In the genomic region with DNA sequence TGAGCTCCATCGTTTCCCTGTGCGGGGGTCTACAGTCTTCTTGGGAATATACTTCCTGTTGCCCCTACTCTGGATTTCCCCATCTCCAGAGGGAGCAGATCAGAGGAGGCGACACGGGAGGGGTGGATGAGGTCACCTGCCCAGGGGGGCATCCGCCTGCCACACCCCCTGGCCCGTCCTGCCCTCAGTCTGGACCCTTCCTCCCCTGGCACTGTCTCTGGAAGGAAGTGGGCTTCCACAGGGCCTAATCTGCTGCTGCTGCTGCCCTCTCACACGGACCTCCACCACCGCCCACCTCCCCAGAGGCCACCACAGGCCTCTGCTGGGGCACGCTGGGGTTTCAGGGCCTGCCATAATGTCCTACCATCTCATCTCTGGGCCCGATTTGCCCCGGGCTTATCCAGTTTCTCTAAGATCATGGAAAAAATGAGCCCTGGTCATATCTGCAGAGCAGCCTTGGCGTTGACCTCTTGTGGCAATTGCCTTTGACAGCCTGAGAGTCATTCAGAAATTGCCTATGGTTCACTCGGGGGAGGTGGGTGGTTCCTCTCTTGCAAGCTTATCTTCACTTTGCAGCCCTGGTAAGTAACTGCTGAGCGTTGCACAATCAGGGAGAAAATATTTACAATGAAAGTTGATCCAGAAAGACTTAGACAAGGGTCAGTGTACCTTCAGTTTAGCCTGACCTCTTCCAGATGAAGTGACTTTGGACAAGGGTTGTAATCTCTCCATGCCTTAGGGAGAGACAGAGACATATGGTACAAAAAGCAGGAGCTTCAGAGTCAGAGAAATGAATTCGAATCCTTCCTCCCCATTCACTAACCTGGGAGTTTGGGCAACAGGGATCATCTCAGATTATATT, we compare ENCODE assay signal across 8 cellular contexts.
DNase-seq lines count a peak whose midpoint lies in the region; ATAC-seq and TF ChIP-seq lines count a peak whose summit lies in the region.

No MANE protein-coding gene starts in this region.

- no CpG with 5 or more reads among the region's 15 CpGs for WGBS in trophoblast cell (ENCODE audit: extremely low coverage, insufficient coverage, insufficient read length)
- WGBS in endodermal cell (ENCODE audit: insufficient coverage in 1 of 2, insufficient read length in 1 of 2), 2 experiments = 93 to 95% methylated on average over 14 to 15 of the region's 15 CpGs

- no peak for ATAC-seq in GM19324 (IDR thresholded peaks at IDR 0.05; ENCODE audit: low FRiP score, unreplicated experiment)

- no peak overlapping the region for H3K23ac ChIP-seq in trophoblast cell (ENCODE audit: low read length)

- no peaks in the 10 kb centered on the region for H3K27me3 ChIP-seq in colonic mucosa
- H3K27me3 ChIP-seq in trophoblast cell (ENCODE audit: insufficient read depth, low read length) = no peaks in the 10 kb centered on the region
- H3K27me3 ChIP-seq in endodermal cell (ENCODE audit: control insufficient read depth, insufficient read depth, low read length, poor library complexity, severe bottlenecking) = no peaks in the 10 kb centered on the region

- H3K4me1 ChIP-seq in colonic mucosa (no peaks in the 10 kb centered on the region), trophoblast cell (ENCODE audit: control insufficient read depth in 1 of 2, insufficient read depth in 2 of 2, low read length in 2 of 2) (peaks cover 5 to 11% of the 10 kb centered on the region in 2 experiments), endodermal cell (ENCODE audit: control insufficient read depth, insufficient read depth, low read length) (peaks cover 3% of the 10 kb centered on the region)

- no peak overlapping the region for H4K8ac ChIP-seq in trophoblast cell (ENCODE audit: low read depth, low read length)

- intact Hi-C loops in colonic mucosa (cut with DNase I) = no loop called here

- H2AFZ ChIP-seq in trophoblast cell (ENCODE audit: insufficient read depth, low read length, poor library complexity) = no peak overlapping the region

- TF ChIP-seq CTCF in colonic mucosa (IDR thresholded peaks at IDR 0.05) (no peak), osteocyte (IDR thresholded peaks at IDR 0.05) (no peak), endodermal cell (conservative IDR thresholded peaks at IDR 0.05) (no peak)

- no peak overlapping the region for H4K12ac ChIP-seq in trophoblast cell (ENCODE audit: low read depth, low read length)

- no peaks in the 10 kb centered on the region for H3K36me3 Mint-ChIP-seq in osteocyte (ENCODE audit: unreplicated experiment)
- no peaks in the 10 kb centered on the region for H3K36me3 Mint-ChIP-seq in endodermal cell (ENCODE audit: low read depth)

- no peak overlapping the region for H3K4me3 ChIP-seq in colonic mucosa
- no peak overlapping the region for H3K4me3 ChIP-seq in trophoblast cell (ENCODE audit: low read depth, low read length)
- H3K4me3 ChIP-seq in endodermal cell (ENCODE audit: low read length) = no peak overlapping the region

- H2AK5ac ChIP-seq in trophoblast cell (ENCODE audit: low read length) = no peak overlapping the region

- H3K18ac ChIP-seq in trophoblast cell (ENCODE audit: low read length) = peak overlapping the region; percentile 43

- no peaks in the 10 kb centered on the region for H3K36me3 ChIP-seq in colonic mucosa
- H3K36me3 ChIP-seq in trophoblast cell (ENCODE audit: control insufficient read depth in 1 of 2, insufficient read depth in 2 of 2, low read length in 2 of 2) = no peaks in the 10 kb centered on the region
- no peaks in the 10 kb centered on the region for H3K36me3 ChIP-seq in endodermal cell (ENCODE audit: control insufficient read depth, insufficient read depth, low read length)

- no peaks in the 10 kb centered on the region for H3K9me3 ChIP-seq in colonic mucosa
- H3K9me3 ChIP-seq in trophoblast cell (ENCODE audit: insufficient read depth, low read depth, low read length) = no peaks in the 10 kb centered on the region
- H3K9me3 ChIP-seq in endodermal cell (ENCODE audit: control insufficient read depth, low read length) = no peaks in the 10 kb centered on the region

- peak; percentile 42 for DNase-seq in EH (ENCODE audit: low read depth)
- peak; percentile 34 for DNase-seq in NCI-H226
- DNase-seq in colonic mucosa = peak; percentile 73
- DNase-seq in trophoblast cell = peak in 1 of 2 donors; percentile 43
- DNase-seq in osteocyte (ENCODE audit: extremely low spot score, unreplicated experiment) = no peak
- no peak for DNase-seq in activated naive CD4-positive, alpha-beta T cell treated with anti-CD3 and anti-CD28 coated beads, Interleukin-2, amount 50 U/mL, for 16 hours
- DNase-seq in endodermal cell = no peak

- H3K79me1 ChIP-seq in trophoblast cell (ENCODE audit: low read length) = peaks cover 4% of the 10 kb centered on the region

- no peak overlapping the region for H3K4me2 ChIP-seq in trophoblast cell (ENCODE audit: low read length)

- H3K79me2 ChIP-seq in trophoblast cell (ENCODE audit: control insufficient read depth, insufficient read depth, low read length, poor library complexity) = no peaks in the 10 kb centered on the region

- peak overlapping the region; percentile 14 for H2BK12ac ChIP-seq in trophoblast cell (ENCODE audit: low read length)

- H3K27ac Mint-ChIP-seq in osteocyte (ENCODE audit: unreplicated experiment) (no peak overlapping the region), endodermal cell (no peak overlapping the region)

- H3K9me3 Mint-ChIP-seq in osteocyte (ENCODE audit: unreplicated experiment) = no peaks in the 10 kb centered on the region
- no peaks in the 10 kb centered on the region for H3K9me3 Mint-ChIP-seq in endodermal cell

- H3K9ac ChIP-seq in colonic mucosa (ENCODE audit: low read depth in 2 of 2, low read length in 2 of 2) (peak overlapping the region in 1 of 2 donors; percentile 58), trophoblast cell (ENCODE audit: low read length) (no peak overlapping the region), endodermal cell (ENCODE audit: extremely low read depth, low read length, poor library complexity, severe bottlenecking) (no peak overlapping the region)

- H2BK5ac ChIP-seq in trophoblast cell (ENCODE audit: low read depth, low read length, poor library complexity) = no peak overlapping the region

- H3K4me1 Mint-ChIP-seq in osteocyte (ENCODE audit: unreplicated experiment) = peaks cover 11% of the 10 kb centered on the region
- peaks cover 5% of the 10 kb centered on the region for H3K4me1 Mint-ChIP-seq in endodermal cell

- H3K4me3 Mint-ChIP-seq in osteocyte (ENCODE audit: unreplicated experiment) = no peak overlapping the region
- H3K4me3 Mint-ChIP-seq in endodermal cell = no peak overlapping the region

- H3K27ac ChIP-seq in colonic mucosa (no peak overlapping the region), trophoblast cell (ENCODE audit: low read depth, low read length) (no peak overlapping the region), endodermal cell (ENCODE audit: low read depth, low read length) (no peak overlapping the region)

- H3K14ac ChIP-seq in trophoblast cell (ENCODE audit: low read length) = peak overlapping the region; percentile 3

- H3K27me3 Mint-ChIP-seq in osteocyte (ENCODE audit: unreplicated experiment) (no peaks in the 10 kb centered on the region), endodermal cell (ENCODE audit: insufficient read depth) (no peaks in the 10 kb centered on the region)

- H3K4ac ChIP-seq in trophoblast cell (ENCODE audit: low read depth, low read length) = no peak overlapping the region

- peak overlapping the region; percentile 21 for H4K91ac ChIP-seq in trophoblast cell (ENCODE audit: low read depth, low read length)

- H2BK120ac ChIP-seq in trophoblast cell (ENCODE audit: insufficient read depth, low read length, poor library complexity) = peak overlapping the region; percentile 1

Comparison
In these comparisons a context has a peak if more than half of its experiments do, and no peak if none do; other contexts are left out.
1. DNase-seq: peak in EH (single experiment), NCI-H226 (single experiment) and colonic mucosa (single experiment); none in osteocyte (single experiment), activated naive CD4-positive, alpha-beta T cell treated with anti-CD3 and anti-CD28 coated beads, Interleukin-2, amount 50 U/mL, for 16 hours (single experiment) and endodermal cell (single experiment).